1 cellular context compared by ENCODE assay signal in the genomic region with DNA sequence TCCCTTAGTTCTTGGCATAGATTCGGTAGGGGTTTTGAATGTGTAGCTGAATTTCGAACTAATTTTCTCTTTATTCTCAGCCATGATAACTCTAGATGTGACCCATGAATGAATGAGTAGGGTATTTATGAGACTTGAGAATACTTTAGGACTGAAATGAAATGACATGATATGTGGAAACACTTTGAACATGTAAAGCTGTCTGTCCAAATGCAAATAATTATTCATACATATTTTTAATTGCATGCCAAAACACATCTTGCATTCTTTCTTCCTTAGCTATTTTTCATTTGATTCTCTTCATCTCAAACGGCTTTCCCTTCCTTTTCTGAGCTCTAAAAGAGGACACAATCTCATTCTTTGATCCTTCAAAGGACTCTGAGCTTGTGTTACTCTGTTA.
TF ChIP-seq lines count a peak whose summit lies in the region.

No MANE protein-coding gene starts in this region.

TF ChIP-seq in GM12878, 131 proteins besides CTCF, POLR2A, EP300 and RAD21:
- no peak for TF ChIP-seq CREB1 (IDR thresholded peaks at IDR 0.05; ENCODE audit: low read depth)
- no peak for TF ChIP-seq SIN3A (IDR thresholded peaks at IDR 0.05; ENCODE audit: low read depth, low read length)
